11 cellular contexts compared by ENCODE assay signal in genomic region chr19:54030895-54031586, GRCh38. TPM values are rescaled to one million over a fixed set of nuclear protein-coding genes. Genes with fewer than 3 reads are reported as not detected.
DNase-seq lines count a peak whose midpoint lies in the region; ATAC-seq and TF ChIP-seq lines count a peak whose summit lies in the region.
"Had no signal": no experiment of that assay in that cellular context is flagged by ENCODE, and none has a peak within 500 bp of the region (broad histone marks: within the 10 kb centered on the region; RNA-seq: fewer than 3 reads in every experiment).

No MANE protein-coding gene starts in this region.

- H3K27ac ChIP-seq in Panc1 (ENCODE audit: low read length), result peak overlapping the region; percentile 95
- no peak overlapping the region for H3K27ac ChIP-seq in uterus

- DNase-seq in A172 (ENCODE audit: low spot score) (peak; percentile 59), GM13977 (ENCODE audit: low spot score) (peak; percentile 3), Panc1 (ENCODE audit: low read depth, low spot score) (no peak), fibroblast of peridontal ligament (ENCODE audit: extremely low read depth) (peak; percentile 49), uterus (no peak), NCI-H1694 (lab: John Stamatoyannopoulos, UW) (no peak)
- DNase-seq: COR-L47 had no signal

- no peaks in the 10 kb centered on the region for H3K36me3 ChIP-seq in Panc1 (ENCODE audit: control insufficient read depth, insufficient read depth, low read length)
- no peaks in the 10 kb centered on the region for H3K36me3 ChIP-seq in uterus

- POLR2A ChIA-PET in Panc1 (lab: Charles Lee), result interaction anchor here (0.5 to 0.7 kb wide), 4 partner anchors 11 to 356 kb away, joined by 3 to 4 read pairs (median 3); no protein-coding TSS in a partner anchor

- H3K4me3 ChIP-seq in Panc1 (ENCODE audit: low read depth in 2 of 2, low read length in 2 of 2) (peak overlapping the region; percentile 22 to 49), uterus (no peak overlapping the region)

- no peaks in the 10 kb centered on the region for H3K27me3 ChIP-seq in Panc1 (ENCODE audit: control insufficient read depth, insufficient read depth, low read length)
- H3K27me3 ChIP-seq in uterus, result no peaks in the 10 kb centered on the region

- peak; percentile 23 for TF ChIP-seq CTCF in GM13977 (IDR thresholded peaks at IDR 0.05; ENCODE audit: extremely low read depth, insufficient read depth, missing control alignments)
- no peak; the same call in none of the 2 replicates for TF ChIP-seq CTCF in Panc1 (IDR thresholded peaks at IDR 0.05)
- no peak for TF ChIP-seq CTCF in uterus (IDR thresholded peaks at IDR 0.05)

- no TSS peak for BruUV-seq in Panc1 (replicated peaks; lab: Mats Ljungman, UMichigan)

- H3K4me1 ChIP-seq in Panc1 (ENCODE audit: control insufficient read depth, insufficient read depth, low read length) (peaks cover 28% of the 10 kb centered on the region), uterus (no peaks in the 10 kb centered on the region)

- intact Hi-C loops in Panc1 (cut with micrococcal nuclease; ENCODE audit: unreplicated experiment) (loop anchor here (2.0 to 5.0 kb wide), 3 partner anchors 66 to 222 kb away; no protein-coding TSS in a partner anchor), uterus (cut with DNase I; ENCODE audit: low total_unique reads) (no loop called here)

- no peak for TF ChIP-seq POLR2A in uterus (IDR thresholded peaks at IDR 0.05)

- ATAC-seq in Panc1 (peak; percentile 67), HG02798 (IDR thresholded peaks at IDR 0.05; ENCODE audit: poor library complexity, unreplicated experiment) (no peak), HG03139 (IDR thresholded peaks at IDR 0.05; ENCODE audit: unreplicated experiment) (no peak)

- H3K9me3 ChIP-seq in Panc1 (ENCODE audit: control insufficient read depth, insufficient read depth, low read depth, low read length) (no peaks in the 10 kb centered on the region), uterus (no peaks in the 10 kb centered on the region)

- CTCF ChIA-PET in Panc1 (lab: Charles Lee), result interaction anchor here (0.6 to 1.7 kb wide), 6 partner anchors 11 to 238 kb away, joined by 3 to 11 read pairs (median 4); no protein-coding TSS in a partner anchor

- in situ Hi-C loops in GM13977 (cut with MboI; ENCODE audit: low pct_unique_long_range_greater_than_20kb, low sequenced_read_pairs, unreplicated experiment), result no loop called here
- in situ Hi-C loops in Panc1 (cut with HindIII; ENCODE audit: low pct_unique_long_range_greater_than_20kb, low sequenced_read_pairs), result loop anchor here (25.0 kb wide), 1 partner anchor 119 kb away; the partner anchor contains the start of gene CACNG7

RNA-seq across cellular contexts. Expression of gene VSTM1, which starts 32.7 kb away (rescaled TPM):
- total RNA-seq in A172 (2014; rRNA removed; shearing (Covaris generic)), result not detected in 2 replicates
- total RNA-seq in Panc1 (2021; ENCODE audit: unreplicated experiment) (1.5 TPM), uterus (not detected)
- polyA plus RNA-seq in Panc1 (2012; ENCODE audit: insufficient read length), result 0.59 TPM
- total RNA-seq: dermis microvascular lymphatic vessel endothelial cell had no signal

RNA-seq across cellular contexts. Expression of gene CACNG6, which starts 39.6 kb away (rescaled TPM):
- 6.3 and 7.5 TPM in 2 replicates for total RNA-seq in A172 (2014; rRNA removed; shearing (Covaris generic))
- total RNA-seq in Panc1 (2021; ENCODE audit: unreplicated experiment), result 14.6 TPM
- polyA plus RNA-seq in Panc1 (2012; ENCODE audit: insufficient read length), result 20.6 TPM
- total RNA-seq in uterus, result 1 to 10 TPM in 1 of 4 donors, under 1 TPM in 1, not detected in 2; 0.55 to 1.7 TPM
- total RNA-seq: liver had no signal
- polyA plus RNA-seq: liver had no signal

RNA-seq across cellular contexts. Expression of gene TARM1, which starts 50.1 kb away (rescaled TPM):
- total RNA-seq in A172 (2014; rRNA removed; shearing (Covaris generic)), result not detected in 2 replicates
- not detected for total RNA-seq in Panc1 (2021; ENCODE audit: unreplicated experiment)
- not detected for polyA plus RNA-seq in Panc1 (2012; ENCODE audit: insufficient read length)
- not detected for total RNA-seq in uterus
- total RNA-seq: dermis microvascular lymphatic vessel endothelial cell, liver had no signal
- polyA plus RNA-seq: liver had no signal

Comparison
In these comparisons a context has a peak if more than half of its experiments do, and no peak if none do; other contexts are left out.
1. DNase-seq: peak in A172 (single experiment), GM13977 (single experiment) and fibroblast of peridontal ligament (single experiment); none in Panc1 (single experiment), uterus (0 of 2) and NCI-H1694 (single experiment).
2. H3K4me3 ChIP-seq: peak in Panc1 (2 of 2); none in uterus (0 of 2).